In the genomic region with DNA sequence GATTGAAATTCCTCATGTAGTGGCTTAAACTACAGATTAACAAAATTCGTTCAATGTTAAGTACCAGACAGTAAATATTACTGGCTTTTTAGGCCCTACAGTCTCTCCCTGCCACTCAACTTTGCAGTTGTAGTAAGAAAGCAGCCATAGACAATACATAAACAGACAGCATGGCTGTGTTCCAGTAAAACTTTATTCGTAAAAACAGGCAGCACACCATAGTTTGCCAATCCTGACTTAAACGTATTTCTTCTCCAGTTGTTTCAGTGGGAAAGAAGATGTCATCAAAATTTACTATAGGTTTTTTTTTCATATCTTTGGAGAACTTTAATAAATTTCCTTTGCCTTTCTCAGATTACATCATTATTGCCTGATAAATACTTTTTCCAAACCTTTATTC, we compare ENCODE assay signal across 20 cellular contexts.
DNase-seq lines count a peak whose midpoint lies in the region; ATAC-seq, FAIRE-seq and TF ChIP-seq lines count a peak whose summit lies in the region.
"Had no signal": no experiment of that assay in that cellular context is flagged by ENCODE, and none has a peak within 500 bp of the region (broad histone marks: within the 10 kb centered on the region; RNA-seq: fewer than 3 reads in every experiment).

No MANE protein-coding gene starts in this region.

- CTCF ChIA-PET in HepG2 (lab: Yijun Ruan, JAX; ENCODE audit: low intra/inter-chr PET ratio, low total read pairs): no interaction called here

- no peak for FAIRE-seq in HepG2 (lab: Jason Lieb, UNC)
- FAIRE-seq: A549, GM12891, GM19239 had no signal

- intact Hi-C loops in HepG2 (cut with micrococcal nuclease; ENCODE audit: unreplicated experiment): no loop called here
- intact Hi-C loops in right lobe of liver (cut with DNase I): no loop called here

- in situ Hi-C loops in HepG2 (cut with HindIII; ENCODE audit: extremely low pct_ligation_motif_present, low pct_unique_long_range_greater_than_20kb): no loop called here

- H3K27me3 ChIP-seq in HepG2 (ENCODE audit: control insufficient read depth in 1 of 2, insufficient read depth in 2 of 2, low read length in 2 of 2): no peaks in the 10 kb centered on the region
- no peaks in the 10 kb centered on the region for H3K27me3 ChIP-seq in right lobe of liver
- H3K27me3 ChIP-seq in fibroblast of lung (ENCODE audit: control insufficient read depth, insufficient read depth, low read length): no peaks in the 10 kb centered on the region
- H3K27me3 ChIP-seq: BLaER1 treated with 17β-estradiol and CSF1 and Interleukin-3, amounts not matched to agents 10 nM and 100 nM had no signal

- H3K79me2 ChIP-seq in HepG2 (ENCODE audit: insufficient read depth, low read length) (no peaks in the 10 kb centered on the region), fibroblast of lung (ENCODE audit: control insufficient read depth, insufficient read depth, low read length) (no peaks in the 10 kb centered on the region)

- TF ChIP-seq EP300 in HepG2 (IDR thresholded peaks at IDR 0.05; ENCODE audit: low read depth in 2 of 2, low read length in 2 of 2) (no peak), HepG2 (CRISPR knock-in tag; IDR thresholded peaks at IDR 0.05; ENCODE audit: borderline replicate concordance) (no peak)

- H3K4me1 ChIP-seq in HepG2 (ENCODE audit: insufficient read depth, low read length) (no peaks in the 10 kb centered on the region), right lobe of liver (no peaks in the 10 kb centered on the region), fibroblast of lung (ENCODE audit: control insufficient read depth, extremely low read depth, insufficient read depth, low read length) (no peaks in the 10 kb centered on the region)
- H3K4me1 ChIP-seq: A549; BLaER1 treated with 17β-estradiol and CSF1 and Interleukin-3, amounts not matched to agents 10 nM and 100 nM; Caco-2 had no signal

- POLR2A ChIA-PET in HepG2 (lab: Yijun Ruan, JAX): no interaction called here

- H3K4me2 ChIP-seq in HepG2 (ENCODE audit: low read depth, low read length) (no peak overlapping the region), fibroblast of lung (ENCODE audit: extremely low read depth, insufficient read depth, low read length) (no peak overlapping the region)
- H3K4me2 ChIP-seq: A549; BLaER1 treated with 17β-estradiol and CSF1 and Interleukin-3, amounts not matched to agents 10 nM and 100 nM had no signal

- H3K4me3 ChIP-seq in HepG2 (replicated peaks in 1 of 3; ENCODE audit: insufficient read depth in 1 of 3, low read depth in 2 of 3, low read length in 3 of 3) (no peak overlapping the region), right lobe of liver (no peak overlapping the region), SK-N-MC (no peak overlapping the region), fibroblast of lung (replicated peaks in 1 of 4; ENCODE audit: control extremely low read depth in 1 of 4, insufficient read depth in 1 of 4, low read depth in 3 of 4, low read length in 4 of 4) (no peak overlapping the region)
- H3K4me3 ChIP-seq: A549; BLaER1 treated with 17β-estradiol and CSF1 and Interleukin-3, amounts not matched to agents 10 nM and 100 nM had no signal

- TF ChIP-seq RAD21 in HepG2 (CRISPR knock-in tag; IDR thresholded peaks at IDR 0.05): no peak

- no peaks in the 10 kb centered on the region for H4K20me1 ChIP-seq in HepG2 (ENCODE audit: insufficient read depth, low read length)
- H4K20me1 ChIP-seq in fibroblast of lung (ENCODE audit: control insufficient read depth, extremely low read depth, insufficient read depth, low read length): no peaks in the 10 kb centered on the region
- H4K20me1 ChIP-seq: BLaER1 treated with 17β-estradiol and CSF1 and Interleukin-3, amounts not matched to agents 10 nM and 100 nM had no signal

- TF ChIP-seq POLR2A in HepG2 (IDR thresholded peaks at IDR 0.05; ENCODE audit: insufficient read depth in 1 of 2, low read depth in 2 of 2, low read length in 2 of 2) (no peak), right lobe of liver (IDR thresholded peaks at IDR 0.05) (no peak)

- WGBS in HepG2 (ENCODE audit: low lambda C conversion rate): 92% methylated on average over 3 of the region's 3 CpGs
- WGBS in right lobe of liver (ENCODE audit: insufficient coverage, low coverage, low lambda C conversion rate, missing lambda C conversion rate): 94% methylated on average over 3 of the region's 3 CpGs

- H3K9ac ChIP-seq in HepG2 (ENCODE audit: insufficient read depth, low read depth, low read length) (no peak overlapping the region), SK-N-MC (ENCODE audit: insufficient read length) (no peak overlapping the region), fibroblast of lung (ENCODE audit: insufficient read depth, low read length) (no peak overlapping the region)
- H3K9ac ChIP-seq: BLaER1 treated with 17β-estradiol and CSF1 and Interleukin-3, amounts not matched to agents 10 nM and 100 nM had no signal

- H3K9me3 ChIP-seq in HepG2 (ENCODE audit: low read length): no peaks in the 10 kb centered on the region
- no peaks in the 10 kb centered on the region for H3K9me3 ChIP-seq in right lobe of liver
- no peaks in the 10 kb centered on the region for H3K9me3 ChIP-seq in SK-N-MC (ENCODE audit: low read depth, low read length)
- H3K9me3 ChIP-seq in fibroblast of lung (ENCODE audit: control insufficient read depth, insufficient read depth, low read depth, low read length): no peaks in the 10 kb centered on the region
- H3K9me3 ChIP-seq: A549; BLaER1 treated with 17β-estradiol and CSF1 and Interleukin-3, amounts not matched to agents 10 nM and 100 nM; Caco-2 had no signal

- H2AFZ ChIP-seq in HepG2 (ENCODE audit: low read length) (no peak overlapping the region), fibroblast of lung (ENCODE audit: low read length) (peak overlapping the region; percentile 39)

- no peak for DNase-seq in HepG2 (ENCODE audit: low spot score)
- no peak for DNase-seq in right lobe of liver
- no peak for DNase-seq in SK-N-MC (ENCODE audit: low read depth, low spot score)
- DNase-seq in fibroblast of lung (ENCODE audit: low read depth in 2 of 2): peak in 1 of 2 donors; percentile 68
- DNase-seq in medulla oblongata (ENCODE audit: extremely low spot score): no peak
- DNase-seq in SKM-1 treated with dmso at 0.1 percent for 144 hours (lab: John Stamatoyannopoulos, UW; ENCODE audit: unreplicated experiment): no peak
- no peak for DNase-seq in SW480 (ENCODE audit: low spot score)
- DNase-seq: AML-193; Caco-2; Calu3; CD4-positive, alpha-beta T cell; CD8-positive, alpha-beta T cell; DMS79 treated with DMSO at 0.1 percent for 48 hours; GF-D8 had no signal

- no peak for ATAC-seq in HepG2
- ATAC-seq in right lobe of liver: no peak
- ATAC-seq: A549; CD8-positive, alpha-beta T cell had no signal

- no TSS peak for BruUV-seq in HepG2 (replicated peaks; lab: Mats Ljungman, UMichigan)

- TF ChIP-seq CTCF in HepG2 (CRISPR knock-in tag; IDR thresholded peaks at IDR 0.05) (no peak), right lobe of liver (IDR thresholded peaks at IDR 0.05) (no peak), fibroblast of lung (conservative IDR thresholded peaks at IDR 0.05 in 1 of 2, IDR thresholded peaks at IDR 0.05 in 1 of 2; ENCODE audit: low read depth in 1 of 2, low read length in 2 of 2) (no peak)

- H3K36me3 ChIP-seq in HepG2 (replicated peaks in 1 of 2; ENCODE audit: control insufficient read depth in 1 of 2, insufficient read depth in 2 of 2, low read length in 2 of 2): peaks cover 0 to 5% of the 10 kb centered on the region in 2 experiments; a peak in 2 of 5 replicates
- no peaks in the 10 kb centered on the region for H3K36me3 ChIP-seq in right lobe of liver
- peaks cover 8% of the 10 kb centered on the region for H3K36me3 ChIP-seq in SK-N-MC (ENCODE audit: insufficient read depth, low read length)
- H3K36me3 ChIP-seq in fibroblast of lung (ENCODE audit: control insufficient read depth, insufficient read depth, low read length): no peaks in the 10 kb centered on the region

- H3K27ac ChIP-seq in HepG2 (ENCODE audit: extremely low read length, insufficient read depth, low read length) (no peak overlapping the region), right lobe of liver (no peak overlapping the region), SK-N-MC (peak overlapping the region; percentile 12; the same call in 1 of the 2 replicates), fibroblast of lung (ENCODE audit: insufficient read depth, low read length) (no peak overlapping the region)
- H3K27ac ChIP-seq: 22Rv1; A549; BLaER1 treated with 17β-estradiol and CSF1 and Interleukin-3, amounts not matched to agents 10 nM and 100 nM; C4-2B had no signal

TF ChIP-seq in HepG2, 621 proteins besides CTCF, POLR2A, EP300 and RAD21:
- TF ChIP-seq, protein P1, sequence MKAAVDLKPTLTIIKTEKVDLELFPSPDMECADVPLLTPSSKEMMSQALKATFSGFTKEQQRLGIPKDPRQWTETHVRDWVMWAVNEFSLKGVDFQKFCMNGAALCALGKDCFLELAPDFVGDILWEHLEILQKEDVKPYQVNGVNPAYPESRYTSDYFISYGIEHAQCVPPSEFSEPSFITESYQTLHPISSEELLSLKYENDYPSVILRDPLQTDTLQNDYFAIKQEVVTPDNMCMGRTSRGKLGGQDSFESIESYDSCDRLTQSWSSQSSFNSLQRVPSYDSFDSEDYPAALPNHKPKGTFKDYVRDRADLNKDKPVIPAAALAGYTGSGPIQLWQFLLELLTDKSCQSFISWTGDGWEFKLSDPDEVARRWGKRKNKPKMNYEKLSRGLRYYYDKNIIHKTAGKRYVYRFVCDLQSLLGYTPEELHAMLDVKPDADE (CRISPR knock-in tag; IDR thresholded peaks at IDR 0.05): no peak
- TF ChIP-seq ATF7 (IDR thresholded peaks at IDR 0.05): 0 out of 2 replicates have a peak, but pooled peaks have one; percentile 11
- TF ChIP-seq ATF7 (CRISPR knock-in tag; IDR thresholded peaks at IDR 0.05): no peak
